8 cellular contexts compared by ENCODE assay signal in the genomic region with DNA sequence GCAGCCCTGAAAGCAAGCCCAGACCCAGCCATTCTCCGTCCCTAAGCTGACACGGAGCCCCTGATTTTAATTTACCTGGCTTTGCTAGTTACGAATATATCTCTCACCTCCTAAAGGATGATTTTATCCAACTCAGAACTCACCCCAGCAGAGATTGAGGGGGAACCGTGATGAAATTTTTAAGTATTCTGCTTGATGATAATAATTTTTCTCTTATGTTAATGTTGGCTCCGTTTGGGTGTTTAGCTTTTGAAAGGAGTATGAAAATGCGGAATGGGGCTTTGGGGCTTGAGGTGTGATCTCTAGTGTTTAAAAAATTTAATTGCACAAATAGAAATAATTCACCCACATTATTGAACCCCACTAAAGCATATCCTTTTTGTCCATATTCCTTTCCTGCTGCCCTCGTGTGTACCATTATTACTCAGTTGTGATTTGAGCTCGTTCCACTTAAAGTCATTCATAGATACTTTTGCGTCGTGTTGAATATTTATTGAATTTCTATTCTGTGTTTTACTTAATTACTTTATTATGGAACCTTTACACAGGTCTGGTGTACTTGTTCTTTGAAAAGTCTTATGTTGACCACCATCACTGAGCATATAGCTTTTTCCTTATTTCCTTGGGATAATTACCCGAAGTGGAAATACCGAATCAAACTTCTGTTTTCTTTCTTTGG. TPM values are rescaled to one million over a fixed set of nuclear protein-coding genes. Genes with fewer than 3 reads are reported as not detected.
DNase-seq lines count a peak whose midpoint lies in the region; ATAC-seq lines count a peak whose summit lies in the region.

No MANE protein-coding gene starts in this region.

- H3K4me1 ChIP-seq in iPS-15b (ENCODE audit: control insufficient read depth, insufficient read depth, low read length): no peaks in the 10 kb centered on the region

- no peaks in the 10 kb centered on the region for H3K36me3 ChIP-seq in iPS-15b (ENCODE audit: control insufficient read depth, insufficient read depth, low read length)

- H3K27me3 Mint-ChIP-seq in activated CD8-positive, alpha-beta T cell treated with anti-CD3 and anti-CD28 coated beads, Interleukin-2, amount 10 ng/mL, durations not matched to agents 7 days and 5 days (ENCODE audit: low read depth): no peaks in the 10 kb centered on the region
- no peaks in the 10 kb centered on the region for H3K27me3 Mint-ChIP-seq in stimulated activated naive CD8-positive, alpha-beta T cell treated with anti-CD3 and anti-CD28 coated beads, Interleukin-15, amount 100 ng/mL, for 72 hours

- DNase-seq in NCI-H1694 treated with DMSO at 0.1 percent for 48 hours (lab: John Stamatoyannopoulos, UW): peak; percentile 20
- DNase-seq in NCI-H1694 (lab: John Stamatoyannopoulos, UW): no peak
- no peak for DNase-seq in activated CD8-positive, alpha-beta T cell treated with anti-CD3 and anti-CD28 coated beads, Interleukin-2, amount 10 ng/mL, durations not matched to agents 7 days and 5 days
- DNase-seq in stimulated activated naive CD8-positive, alpha-beta T cell treated with anti-CD3 and anti-CD28 coated beads, Interleukin-15, amount 100 ng/mL, for 72 hours: no peak
- no peak for DNase-seq in NK-92 (lab: John Stamatoyannopoulos, UW; ENCODE audit: unreplicated experiment)
- DNase-seq in stimulated activated CD4-positive, alpha-beta T cell treated with anti-CD3 and anti-CD28 coated beads, Interleukin-2, amount 100 ng/mL, for 48 hours: no peak

- H3K9ac ChIP-seq in iPS-15b (ENCODE audit: low read depth, low read length): peak overlapping the region; percentile 88

- no peaks in the 10 kb centered on the region for H3K27me3 ChIP-seq in iPS-15b (ENCODE audit: control insufficient read depth, insufficient read depth, low read length)

- peak overlapping the region; percentile 85 for H3K27ac Mint-ChIP-seq in activated CD8-positive, alpha-beta T cell treated with anti-CD3 and anti-CD28 coated beads, Interleukin-2, amount 10 ng/mL, durations not matched to agents 7 days and 5 days
- peak overlapping the region; percentile 92 for H3K27ac Mint-ChIP-seq in stimulated activated naive CD8-positive, alpha-beta T cell treated with anti-CD3 and anti-CD28 coated beads, Interleukin-15, amount 100 ng/mL, for 72 hours

- H3K4me1 Mint-ChIP-seq in activated CD8-positive, alpha-beta T cell treated with anti-CD3 and anti-CD28 coated beads, Interleukin-2, amount 10 ng/mL, durations not matched to agents 7 days and 5 days (ENCODE audit: low read depth): peaks cover 53% of the 10 kb centered on the region
- H3K4me1 Mint-ChIP-seq in stimulated activated naive CD8-positive, alpha-beta T cell treated with anti-CD3 and anti-CD28 coated beads, Interleukin-15, amount 100 ng/mL, for 72 hours: peaks cover 49% of the 10 kb centered on the region

- no peak for ATAC-seq in activated CD8-positive, alpha-beta T cell treated with anti-CD3 and anti-CD28 coated beads, Interleukin-2, amount 10 ng/mL, durations not matched to agents 7 days and 5 days
- ATAC-seq in stimulated activated naive CD8-positive, alpha-beta T cell treated with anti-CD3 and anti-CD28 coated beads, Interleukin-15, amount 100 ng/mL, for 72 hours: no peak
- no peak for ATAC-seq in HG02588 (IDR thresholded peaks at IDR 0.05; ENCODE audit: unreplicated experiment)

- no peaks in the 10 kb centered on the region for H3K9me3 ChIP-seq in iPS-15b (ENCODE audit: control insufficient read depth, insufficient read depth, low read length)

- peaks cover 10% of the 10 kb centered on the region for H3K36me3 Mint-ChIP-seq in activated CD8-positive, alpha-beta T cell treated with anti-CD3 and anti-CD28 coated beads, Interleukin-2, amount 10 ng/mL, durations not matched to agents 7 days and 5 days (ENCODE audit: low read depth)

- peak overlapping the region; percentile 89 for H3K4me3 Mint-ChIP-seq in activated CD8-positive, alpha-beta T cell treated with anti-CD3 and anti-CD28 coated beads, Interleukin-2, amount 10 ng/mL, durations not matched to agents 7 days and 5 days
- H3K4me3 Mint-ChIP-seq in stimulated activated naive CD8-positive, alpha-beta T cell treated with anti-CD3 and anti-CD28 coated beads, Interleukin-15, amount 100 ng/mL, for 72 hours: peak overlapping the region; percentile 82

- POLR2A ChIA-PET in activated CD8-positive, alpha-beta T cell treated with anti-CD3 and anti-CD28 coated beads, Interleukin-2, amount 10 ng/mL, durations not matched to agents 7 days and 5 days (lab: Charles Lee): interaction anchor here (0.5 to 1.9 kb wide), 8 partner anchors 9 to 1622 kb away, joined by 3 to 13 read pairs (median 4); partner anchors contain the start of gene FLCN

- H3K9me3 Mint-ChIP-seq in activated CD8-positive, alpha-beta T cell treated with anti-CD3 and anti-CD28 coated beads, Interleukin-2, amount 10 ng/mL, durations not matched to agents 7 days and 5 days (ENCODE audit: insufficient read depth): no peaks in the 10 kb centered on the region
- no peaks in the 10 kb centered on the region for H3K9me3 Mint-ChIP-seq in stimulated activated naive CD8-positive, alpha-beta T cell treated with anti-CD3 and anti-CD28 coated beads, Interleukin-15, amount 100 ng/mL, for 72 hours

- H3K4me3 ChIP-seq in iPS-15b (ENCODE audit: low read depth, low read length): peak overlapping the region; percentile 83

- CTCF ChIA-PET in activated CD8-positive, alpha-beta T cell treated with anti-CD3 and anti-CD28 coated beads, Interleukin-2, amount 10 ng/mL, durations not matched to agents 7 days and 5 days (lab: Charles Lee): interaction anchor here (0.8 to 3.0 kb wide), 9 partner anchors 9 to 233 kb away, joined by 3 to 12 read pairs (median 4); no protein-coding TSS in a partner anchor

RNA-seq across cellular contexts. Expression of gene PRPSAP2, which starts 0.8 kb away (rescaled TPM):
- total RNA-seq in activated CD8-positive, alpha-beta T cell treated with anti-CD3 and anti-CD28 coated beads, Interleukin-2, amount 10 ng/mL, durations not matched to agents 7 days and 5 days: 10 to 100 TPM; 57.3 to 57.8 TPM
